Comparison of ENCODE assay signal across 2 cellular contexts in the genomic region with DNA sequence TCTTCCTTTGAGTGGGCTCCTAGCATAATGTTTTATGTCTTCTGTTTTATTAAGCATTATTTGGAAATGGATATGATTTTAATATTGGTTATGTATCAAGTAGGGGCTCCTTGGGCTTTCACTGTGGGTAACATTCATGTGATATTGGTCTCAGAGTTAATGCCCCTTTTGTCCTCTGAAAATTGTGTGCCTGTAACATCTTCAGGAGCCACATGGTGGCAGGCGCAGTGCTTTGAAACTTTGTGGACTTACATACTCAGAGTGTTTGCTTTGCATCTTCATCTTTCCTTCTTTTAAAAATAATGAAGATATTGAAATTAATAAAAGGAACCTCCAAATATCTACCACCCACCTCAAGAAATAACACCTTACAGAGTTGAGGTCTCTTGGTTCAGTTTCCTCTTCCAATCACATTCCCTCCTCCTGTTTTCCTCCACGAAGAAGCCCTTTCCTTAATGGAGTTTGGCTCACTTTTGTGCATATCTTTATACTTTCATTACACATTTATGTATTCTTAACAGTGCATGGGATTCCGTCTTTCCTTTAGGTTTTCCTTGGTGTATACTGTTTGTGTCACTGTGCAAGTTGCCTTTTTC.
TF ChIP-seq lines count a peak whose summit lies in the region.

No MANE protein-coding gene starts in this region.

TF ChIP-seq in IMR-90, 13 proteins besides CTCF, POLR2A, EP300 and RAD21:
- TF ChIP-seq SMC3 (IDR thresholded peaks at IDR 0.05; ENCODE audit: low read depth, low read length) (peak; percentile 80), FOS (IDR thresholded peaks at IDR 0.05; ENCODE audit: low read depth, low read length) (no peak)

TF ChIP-seq in H1, 55 proteins besides CTCF, POLR2A, EP300 and RAD21:
- no peak for TF ChIP-seq GABPA (IDR thresholded peaks at IDR 0.05; ENCODE audit: borderline replicate concordance, insufficient read depth, low read length)
- no peak for TF ChIP-seq NRF1 (IDR thresholded peaks at IDR 0.05; ENCODE audit: low read depth, low read length)
- no peak for TF ChIP-seq SP2 (IDR thresholded peaks at IDR 0.05; ENCODE audit: low read length)
- no peak for TF ChIP-seq KDM1A (IDR thresholded peaks at IDR 0.05; ENCODE audit: borderline replicate concordance, low read length)
- no peak for TF ChIP-seq JUN (IDR thresholded peaks at IDR 0.05; ENCODE audit: low read depth, low read length)
- no peak for TF ChIP-seq CBX5 (IDR thresholded peaks at IDR 0.05; ENCODE audit: low read depth, low read length)
- no peak for TF ChIP-seq BACH1 (IDR thresholded peaks at IDR 0.05; ENCODE audit: low read length)
- TF ChIP-seq TCF12 (IDR thresholded peaks at IDR 0.05; ENCODE audit: low read depth, low read length): no peak
- no peak for TF ChIP-seq ASH2L (IDR thresholded peaks at IDR 0.05; ENCODE audit: low read length)
- no peak for TF ChIP-seq GTF2F1 (IDR thresholded peaks at IDR 0.05; ENCODE audit: borderline replicate concordance, low read depth, low read length)
- TF ChIP-seq, protein P1, sequence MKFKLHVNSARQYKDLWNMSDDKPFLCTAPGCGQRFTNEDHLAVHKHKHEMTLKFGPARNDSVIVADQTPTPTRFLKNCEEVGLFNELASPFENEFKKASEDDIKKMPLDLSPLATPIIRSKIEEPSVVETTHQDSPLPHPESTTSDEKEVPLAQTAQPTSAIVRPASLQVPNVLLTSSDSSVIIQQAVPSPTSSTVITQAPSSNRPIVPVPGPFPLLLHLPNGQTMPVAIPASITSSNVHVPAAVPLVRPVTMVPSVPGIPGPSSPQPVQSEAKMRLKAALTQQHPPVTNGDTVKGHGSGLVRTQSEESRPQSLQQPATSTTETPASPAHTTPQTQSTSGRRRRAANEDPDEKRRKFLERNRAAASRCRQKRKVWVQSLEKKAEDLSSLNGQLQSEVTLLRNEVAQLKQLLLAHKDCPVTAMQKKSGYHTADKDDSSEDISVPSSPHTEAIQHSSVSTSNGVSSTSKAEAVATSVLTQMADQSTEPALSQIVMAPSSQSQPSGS (IDR thresholded peaks at IDR 0.05; ENCODE audit: low read length): no peak
- no peak for TF ChIP-seq TAF7 (optimal IDR thresholded peaks at IDR 0.05; ENCODE audit: borderline replicate concordance, low read depth, low read length)
